In the genomic region with DNA sequence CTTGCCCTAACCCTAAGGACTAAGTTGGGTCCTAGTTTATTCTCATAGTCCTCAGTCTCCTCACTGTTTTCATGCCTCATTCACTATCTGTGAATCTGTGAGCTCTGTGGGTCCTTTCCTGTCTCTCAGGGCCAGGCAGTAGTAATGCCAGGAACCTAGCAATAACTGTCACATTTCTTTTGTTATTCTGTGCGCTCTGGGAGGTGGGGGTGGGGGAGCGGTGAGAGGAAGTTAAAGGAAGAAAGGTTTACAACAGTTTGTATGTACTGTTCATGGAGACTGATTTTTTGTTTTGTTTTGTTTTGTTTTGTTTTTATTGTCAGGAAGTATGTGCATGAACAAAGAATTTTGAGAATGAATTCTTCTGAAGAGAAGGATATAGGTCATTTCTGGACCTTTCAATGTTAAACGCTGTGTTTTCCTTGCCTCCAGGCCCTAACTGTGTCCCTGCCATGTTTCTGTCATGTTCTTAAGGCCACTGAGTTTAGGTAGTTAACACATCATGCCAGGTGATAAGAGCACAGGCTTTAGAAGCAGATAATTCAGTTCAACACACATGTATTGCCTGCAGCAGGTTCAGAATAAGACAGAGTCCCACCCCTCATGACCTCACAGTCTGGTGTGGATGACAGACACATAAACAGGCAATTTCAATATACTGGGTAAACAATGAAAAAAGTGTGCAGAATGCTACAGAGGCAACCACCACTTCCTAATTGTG, we compare ENCODE assay signal across 9 cellular contexts. TPM values are rescaled to one million over a fixed set of nuclear protein-coding genes. Genes with fewer than 3 reads are reported as not detected.
DNase-seq lines count a peak whose midpoint lies in the region; ATAC-seq and TF ChIP-seq lines count a peak whose summit lies in the region.
"Had no signal": no experiment of that assay in that cellular context is flagged by ENCODE, and none has a peak within 500 bp of the region (broad histone marks: within the 10 kb centered on the region; RNA-seq: fewer than 3 reads in every experiment).

No MANE protein-coding gene starts in this region.

- intact Hi-C loops in Right ventricle myocardium superior (cut with DNase I) (no loop called here), Right ventricle myocardium inferior (cut with DNase I) (no loop called here)

- peak overlapping the region; percentile 19 to 45 for H3K9ac ChIP-seq in liver (ENCODE audit: low read depth in 1 of 2, low read length in 2 of 2)

- ATAC-seq in Right ventricle myocardium superior (ENCODE audit: poor library complexity) (peak; percentile 53), Right ventricle myocardium inferior (no peak)

- no peak overlapping the region for H3K27ac Mint-ChIP-seq in glutamatergic neuron (ENCODE audit: unreplicated experiment)

- no peaks in the 10 kb centered on the region for H3K4me1 Mint-ChIP-seq in glutamatergic neuron (ENCODE audit: low read depth, unreplicated experiment)

- H3K4me3 Mint-ChIP-seq in glutamatergic neuron (ENCODE audit: unreplicated experiment): no peak overlapping the region

- peaks cover 2% of the 10 kb centered on the region for H3K27me3 Mint-ChIP-seq in glutamatergic neuron (ENCODE audit: unreplicated experiment)

- WGBS in liver: 73% methylated on average over 3 of the region's 3 CpGs

- peaks cover 0 to 21% (median 10%) of the 10 kb centered on the region in 4 donors for H3K4me1 ChIP-seq in liver (ENCODE audit: control insufficient read depth in 4 of 4, insufficient read depth in 4 of 4, low read length in 3 of 4)

- peak overlapping the region; percentile 69 to 70 for H3K27ac ChIP-seq in liver (ENCODE audit: low read depth in 1 of 2, low read length in 2 of 2)

- H3K4me3 ChIP-seq in choroid plexus epithelial cell (ENCODE audit: low read depth, low read length) (no peak overlapping the region), liver (ENCODE audit: low read depth in 1 of 3, low read length in 3 of 3) (no peak overlapping the region)

- no peaks in the 10 kb centered on the region for H3K27me3 ChIP-seq in liver (ENCODE audit: control insufficient read depth in 4 of 4, insufficient read depth in 4 of 4, low read length in 3 of 4)

- TF ChIP-seq CTCF in choroid plexus epithelial cell (conservative IDR thresholded peaks at IDR 0.05; ENCODE audit: low read depth, low read length) (no peak), liver (IDR thresholded peaks at IDR 0.05; ENCODE audit: low read depth, low read length, missing input control) (no peak), glutamatergic neuron (IDR thresholded peaks at IDR 0.05; ENCODE audit: partially characterized antibody, unreplicated experiment) (no peak)

- no peak for TF ChIP-seq RAD21 in liver (IDR thresholded peaks at IDR 0.05)

- H3K36me3 ChIP-seq in liver (ENCODE audit: control insufficient read depth in 4 of 4, insufficient read depth in 3 of 4, low read depth in 1 of 4, low read length in 3 of 4): no peaks in the 10 kb centered on the region

- no peaks in the 10 kb centered on the region for H3K9me3 ChIP-seq in liver (ENCODE audit: control insufficient read depth in 4 of 4, low read length in 3 of 4)

- DNase-seq in Right ventricle myocardium superior (no peak), Right ventricle myocardium inferior (ENCODE audit: missing footprints) (no peak), choroid plexus epithelial cell (ENCODE audit: low read depth) (peak; percentile 58), glutamatergic neuron (no peak), NCI-H345 (lab: John Stamatoyannopoulos, UW) (no peak), C1 segment of cervical spinal cord (lab: John Stamatoyannopoulos, UW) (no peak)
- DNase-seq in stimulated activated CD4-positive, alpha-beta T cell treated with anti-CD3 and anti-CD28 coated beads, Interleukin-12 subunit alpha, Interleukin-12 subunit beta, amount 100 ng/mL, for 4 hours: no peak
- DNase-seq: NCI-H1092 treated with DMSO at 0.1 percent for 48 hours had no signal

- H3K36me3 Mint-ChIP-seq in glutamatergic neuron (ENCODE audit: unreplicated experiment): peaks cover 5% of the 10 kb centered on the region

- no peaks in the 10 kb centered on the region for H3K9me3 Mint-ChIP-seq in glutamatergic neuron (ENCODE audit: unreplicated experiment)

TF ChIP-seq in liver, 16 proteins besides CTCF, POLR2A, EP300 and RAD21:
- TF ChIP-seq YY1 (IDR thresholded peaks at IDR 0.05): no peak
- TF ChIP-seq SP1 (IDR thresholded peaks at IDR 0.05): no peak
- TF ChIP-seq, protein P1, sequence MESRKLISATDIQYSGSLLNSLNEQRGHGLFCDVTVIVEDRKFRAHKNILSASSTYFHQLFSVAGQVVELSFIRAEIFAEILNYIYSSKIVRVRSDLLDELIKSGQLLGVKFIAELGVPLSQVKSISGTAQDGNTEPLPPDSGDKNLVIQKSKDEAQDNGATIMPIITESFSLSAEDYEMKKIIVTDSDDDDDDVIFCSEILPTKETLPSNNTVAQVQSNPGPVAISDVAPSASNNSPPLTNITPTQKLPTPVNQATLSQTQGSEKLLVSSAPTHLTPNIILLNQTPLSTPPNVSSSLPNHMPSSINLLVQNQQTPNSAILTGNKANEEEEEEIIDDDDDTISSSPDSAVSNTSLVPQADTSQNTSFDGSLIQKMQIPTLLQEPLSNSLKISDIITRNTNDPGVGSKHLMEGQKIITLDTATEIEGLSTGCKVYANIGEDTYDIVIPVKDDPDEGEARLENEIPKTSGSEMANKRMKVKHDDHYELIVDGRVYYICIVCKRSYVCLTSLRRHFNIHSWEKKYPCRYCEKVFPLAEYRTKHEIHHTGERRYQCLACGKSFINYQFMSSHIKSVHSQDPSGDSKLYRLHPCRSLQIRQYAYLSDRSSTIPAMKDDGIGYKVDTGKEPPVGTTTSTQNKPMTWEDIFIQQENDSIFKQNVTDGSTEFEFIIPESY (IDR thresholded peaks at IDR 0.05): no peak
- TF ChIP-seq, protein P2, sequence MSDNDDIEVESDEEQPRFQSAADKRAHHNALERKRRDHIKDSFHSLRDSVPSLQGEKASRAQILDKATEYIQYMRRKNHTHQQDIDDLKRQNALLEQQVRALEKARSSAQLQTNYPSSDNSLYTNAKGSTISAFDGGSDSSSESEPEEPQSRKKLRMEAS (IDR thresholded peaks at IDR 0.05): no peak
- no peak for TF ChIP-seq RXRA (IDR thresholded peaks at IDR 0.05)
- TF ChIP-seq GABPA (IDR thresholded peaks at IDR 0.05 in 1 of 2, conservative IDR thresholded peaks at IDR 0.05 in 1 of 2): no peak
- no peak for TF ChIP-seq FOXA2 (IDR thresholded peaks at IDR 0.05)
- TF ChIP-seq JUND (IDR thresholded peaks at IDR 0.05): no peak
- TF ChIP-seq TAF1 (conservative IDR thresholded peaks at IDR 0.05): no peak
- TF ChIP-seq HNF4A (conservative IDR thresholded peaks at IDR 0.05): no peak
- TF ChIP-seq, protein P3, sequence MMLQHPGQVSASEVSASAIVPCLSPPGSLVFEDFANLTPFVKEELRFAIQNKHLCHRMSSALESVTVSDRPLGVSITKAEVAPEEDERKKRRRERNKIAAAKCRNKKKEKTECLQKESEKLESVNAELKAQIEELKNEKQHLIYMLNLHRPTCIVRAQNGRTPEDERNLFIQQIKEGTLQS (IDR thresholded peaks at IDR 0.05): no peak
- TF ChIP-seq HNF4G (IDR thresholded peaks at IDR 0.05): no peak
- TF ChIP-seq FOXA1 (IDR thresholded peaks at IDR 0.05): no peak
- TF ChIP-seq EGR1 (IDR thresholded peaks at IDR 0.05; ENCODE audit: low read depth in 2 of 2): no peak
- TF ChIP-seq, protein P4, sequence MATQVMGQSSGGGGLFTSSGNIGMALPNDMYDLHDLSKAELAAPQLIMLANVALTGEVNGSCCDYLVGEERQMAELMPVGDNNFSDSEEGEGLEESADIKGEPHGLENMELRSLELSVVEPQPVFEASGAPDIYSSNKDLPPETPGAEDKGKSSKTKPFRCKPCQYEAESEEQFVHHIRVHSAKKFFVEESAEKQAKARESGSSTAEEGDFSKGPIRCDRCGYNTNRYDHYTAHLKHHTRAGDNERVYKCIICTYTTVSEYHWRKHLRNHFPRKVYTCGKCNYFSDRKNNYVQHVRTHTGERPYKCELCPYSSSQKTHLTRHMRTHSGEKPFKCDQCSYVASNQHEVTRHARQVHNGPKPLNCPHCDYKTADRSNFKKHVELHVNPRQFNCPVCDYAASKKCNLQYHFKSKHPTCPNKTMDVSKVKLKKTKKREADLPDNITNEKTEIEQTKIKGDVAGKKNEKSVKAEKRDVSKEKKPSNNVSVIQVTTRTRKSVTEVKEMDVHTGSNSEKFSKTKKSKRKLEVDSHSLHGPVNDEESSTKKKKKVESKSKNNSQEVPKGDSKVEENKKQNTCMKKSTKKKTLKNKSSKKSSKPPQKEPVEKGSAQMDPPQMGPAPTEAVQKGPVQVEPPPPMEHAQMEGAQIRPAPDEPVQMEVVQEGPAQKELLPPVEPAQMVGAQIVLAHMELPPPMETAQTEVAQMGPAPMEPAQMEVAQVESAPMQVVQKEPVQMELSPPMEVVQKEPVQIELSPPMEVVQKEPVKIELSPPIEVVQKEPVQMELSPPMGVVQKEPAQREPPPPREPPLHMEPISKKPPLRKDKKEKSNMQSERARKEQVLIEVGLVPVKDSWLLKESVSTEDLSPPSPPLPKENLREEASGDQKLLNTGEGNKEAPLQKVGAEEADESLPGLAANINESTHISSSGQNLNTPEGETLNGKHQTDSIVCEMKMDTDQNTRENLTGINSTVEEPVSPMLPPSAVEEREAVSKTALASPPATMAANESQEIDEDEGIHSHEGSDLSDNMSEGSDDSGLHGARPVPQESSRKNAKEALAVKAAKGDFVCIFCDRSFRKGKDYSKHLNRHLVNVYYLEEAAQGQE (IDR thresholded peaks at IDR 0.05): no peak
- TF ChIP-seq NR2F2 (IDR thresholded peaks at IDR 0.05): no peak

RNA-seq across cellular contexts. Expression of a gene that starts 13.3 kb away (rescaled TPM):
- 46.8 TPM for total RNA-seq in Right ventricle myocardium superior
- 46.9 TPM for total RNA-seq in Right ventricle myocardium inferior
- total RNA-seq in liver: 10 to 100 TPM; 13.2 to 14.3 TPM
- polyA plus RNA-seq in liver: 1 to 10 TPM; 3.4 to 4.3 TPM
- total RNA-seq in glutamatergic neuron (ENCODE audit: unreplicated experiment): 20.2 TPM

RNA-seq across cellular contexts. Expression of a gene that starts 44.5 kb away (rescaled TPM):
- total RNA-seq in Right ventricle myocardium superior: 2.7 TPM
- total RNA-seq in Right ventricle myocardium inferior: 3.3 TPM
- 1 to 10 TPM in 1 of 2 donors, under 1 TPM in 1; 0.59 to 1.3 TPM for total RNA-seq in liver
- polyA plus RNA-seq in liver: 1 to 10 TPM in 1 of 2 donors, under 1 TPM in 1; 0.50 to 1.5 TPM
- 0.42 TPM for total RNA-seq in glutamatergic neuron (ENCODE audit: unreplicated experiment)
